10 cellular contexts compared by ENCODE assay signal in the genomic region with DNA sequence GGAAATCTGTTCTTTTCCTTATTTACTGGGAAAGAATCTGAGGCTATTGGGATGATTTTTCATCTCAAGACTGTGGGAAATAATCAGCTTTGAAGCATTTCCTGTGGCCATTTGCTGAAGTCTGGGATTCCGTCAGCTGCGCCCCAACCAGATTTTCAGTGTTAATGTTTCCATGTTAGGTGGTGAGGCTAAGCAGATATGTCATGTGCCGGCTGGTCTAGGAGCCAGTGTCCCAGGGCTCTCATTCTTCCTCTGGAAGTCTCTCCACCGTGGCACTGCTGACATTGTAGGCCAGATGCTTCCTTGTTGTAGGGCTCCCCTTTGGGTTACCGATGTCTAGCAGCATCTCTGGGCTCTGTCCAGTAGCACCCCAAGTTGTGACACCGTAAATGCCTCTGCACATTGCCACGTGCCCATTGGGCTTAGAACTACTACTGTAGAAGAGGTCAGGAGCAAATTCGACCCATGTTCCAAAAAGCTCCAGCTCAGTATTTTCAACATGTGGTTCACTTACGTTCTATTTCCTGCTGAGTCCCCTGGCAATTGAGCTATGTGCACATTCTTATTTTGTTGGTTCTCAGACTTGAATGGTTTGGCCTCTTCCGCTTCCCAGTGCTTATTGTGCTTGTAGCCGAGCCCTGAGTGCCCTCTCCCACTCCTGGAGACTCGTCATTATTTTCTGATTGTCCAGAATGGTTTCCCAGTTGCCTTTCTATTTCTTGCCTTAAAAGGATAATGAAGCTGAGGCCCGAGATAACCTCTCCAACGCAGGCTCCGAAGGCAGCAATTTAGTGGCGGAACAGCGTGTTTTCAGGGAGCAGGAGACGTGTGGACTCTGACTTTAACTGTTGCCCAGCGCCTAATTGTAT.
A peak's percentile ranks its signal among the peaks of the same experiment; 100 is the strongest.
DNase-seq lines count a peak whose midpoint lies in the region; ATAC-seq and TF ChIP-seq lines count a peak whose summit lies in the region.
"Had no signal": no experiment of that assay in that cellular context is flagged by ENCODE, and none has a peak within 500 bp of the region (broad histone marks: within the 10 kb centered on the region; RNA-seq: fewer than 3 reads in every experiment).

No MANE protein-coding gene starts in this region.

- H3K9me3 ChIP-seq in ascending aorta (no peaks in the 10 kb centered on the region), neuronal stem cell (replicated peaks in 1 of 2; ENCODE audit: control insufficient read depth in 2 of 2, insufficient read depth in 1 of 2, low read depth in 1 of 2, low read length in 2 of 2) (no peaks in the 10 kb centered on the region), tibial nerve (no peaks in the 10 kb centered on the region)

- no peak overlapping the region for H2BK15ac ChIP-seq in neuronal stem cell (ENCODE audit: low read length)

- no peak for TF ChIP-seq CTCF in ascending aorta (IDR thresholded peaks at IDR 0.05)
- TF ChIP-seq CTCF in tibial nerve (IDR thresholded peaks at IDR 0.05) = no peak

- peak overlapping the region; percentile 90 to 97 for H3K27ac ChIP-seq in ascending aorta
- peak overlapping the region; percentile 5 for H3K27ac ChIP-seq in neuronal stem cell (replicated peaks; ENCODE audit: low read length)
- peak overlapping the region; percentile 57 to 89 (median 80) for H3K27ac ChIP-seq in tibial nerve
- H3K27ac ChIP-seq: foreskin keratinocyte had no signal

- H3K27me3 Mint-ChIP-seq in activated T-helper 2 cell treated with anti-CD3 and anti-CD28 coated beads, Interferon-gamma antibody, Interleukin-2, Interleukin-4, amounts not matched to agents 10 μg/mL and 5 μg/mL and 100 μg/mL, durations not matched to agents 14 hours and 24 hours and 36 hours (ENCODE audit: low read depth) = peaks cover 5% of the 10 kb centered on the region
- H3K27me3 Mint-ChIP-seq in activated T-cell treated with anti-CD3 and anti-CD28 coated beads, Interleukin-2, amount 50 U/mL, for 4 hours (ENCODE audit: low read depth) = peaks cover 6% of the 10 kb centered on the region

- ATAC-seq in activated T-cell treated with anti-CD3 and anti-CD28 coated beads, Interleukin-2, amount 50 U/mL, for 4 hours = no peak
- ATAC-seq: foreskin keratinocyte; stimulated activated memory B cell treated with anti-CD40 and anti-IgM and Interleukin-4, amounts not matched to agents 10 μg/mL and 1 μg/mL and 100 μg/mL, for 72 hours had no signal

- peak; percentile 59 to 85 for TF ChIP-seq EP300 in tibial nerve (IDR thresholded peaks at IDR 0.05)

- H3K4me3 ChIP-seq in ascending aorta = peak overlapping the region in 1 of 2 donors; percentile 13
- H3K4me3 ChIP-seq in neuronal stem cell (ENCODE audit: low read length in 2 of 2) = no peak overlapping the region
- no peak overlapping the region for H3K4me3 ChIP-seq in tibial nerve

- H3K14ac ChIP-seq in neuronal stem cell (ENCODE audit: low read length) = no peak overlapping the region

- no peak overlapping the region for H3K23ac ChIP-seq in neuronal stem cell (ENCODE audit: low read depth, low read length, poor library complexity)

- H3K4me1 ChIP-seq in ascending aorta (peaks cover 19 to 74% of the 10 kb centered on the region in 2 donors), neuronal stem cell (ENCODE audit: control insufficient read depth in 2 of 2, insufficient read depth in 1 of 2, low read depth in 1 of 2, low read length in 2 of 2) (peaks cover 20 to 30% of the 10 kb centered on the region in 2 donors), tibial nerve (peaks cover 0 to 81% (median 19%) of the 10 kb centered on the region in 4 donors)
- H3K4me1 ChIP-seq: foreskin keratinocyte had no signal

- H3K4me1 Mint-ChIP-seq in activated T-helper 2 cell treated with anti-CD3 and anti-CD28 coated beads, Interferon-gamma antibody, Interleukin-2, Interleukin-4, amounts not matched to agents 10 μg/mL and 5 μg/mL and 100 μg/mL, durations not matched to agents 14 hours and 24 hours and 36 hours (ENCODE audit: low read depth) = peaks cover 1% of the 10 kb centered on the region
- peaks cover 8% of the 10 kb centered on the region for H3K4me1 Mint-ChIP-seq in activated T-cell treated with anti-CD3 and anti-CD28 coated beads, Interleukin-2, amount 50 U/mL, for 4 hours (ENCODE audit: low read depth)

- H3K27ac Mint-ChIP-seq in activated T-helper 2 cell treated with anti-CD3 and anti-CD28 coated beads, Interferon-gamma antibody, Interleukin-2, Interleukin-4, amounts not matched to agents 10 μg/mL and 5 μg/mL and 100 μg/mL, durations not matched to agents 14 hours and 24 hours and 36 hours = no peak overlapping the region
- H3K27ac Mint-ChIP-seq: stimulated activated memory B cell treated with anti-CD40 and anti-IgM and Interleukin-4, amounts not matched to agents 10 μg/mL and 1 μg/mL and 100 μg/mL, for 72 hours had no signal

- peak overlapping the region; percentile 55 for H2AFZ ChIP-seq in neuronal stem cell (ENCODE audit: low read length)

- H2AK5ac ChIP-seq in neuronal stem cell (ENCODE audit: low read depth, low read length) = no peak overlapping the region

- H3K4me3 Mint-ChIP-seq in activated T-helper 2 cell treated with anti-CD3 and anti-CD28 coated beads, Interferon-gamma antibody, Interleukin-2, Interleukin-4, amounts not matched to agents 10 μg/mL and 5 μg/mL and 100 μg/mL, durations not matched to agents 14 hours and 24 hours and 36 hours (ENCODE audit: low read depth) = no peak overlapping the region
- H3K4me3 Mint-ChIP-seq in activated T-cell treated with anti-CD3 and anti-CD28 coated beads, Interleukin-2, amount 50 U/mL, for 4 hours = no peak overlapping the region
- H3K4me3 Mint-ChIP-seq: stimulated activated memory B cell treated with anti-CD40 and anti-IgM and Interleukin-4, amounts not matched to agents 10 μg/mL and 1 μg/mL and 100 μg/mL, for 72 hours had no signal

- H4K8ac ChIP-seq in neuronal stem cell (ENCODE audit: low read depth, low read length) = no peak overlapping the region

- no CpG with 5 or more reads among the region's 19 CpGs for WGBS in neuronal stem cell (ENCODE audit: extremely low coverage in 2 of 2, insufficient read length in 2 of 2, insufficient replicate concordance in 1 of 2), 2 donors
- WGBS in tibial nerve, 2 donors = 48 to 50% methylated on average over 19 of the region's 19 CpGs

- intact Hi-C loops in ascending aorta (cut with DNase I) = loop anchor here (1.0 to 2.0 kb wide), 2 partner anchors 15 to 27 kb away; no protein-coding TSS in a partner anchor
- intact Hi-C loops in activated T-helper 2 cell treated with anti-CD3 and anti-CD28 coated beads, Interferon-gamma antibody, Interleukin-2, Interleukin-4, amounts not matched to agents 10 μg/mL and 5 μg/mL and 100 μg/mL, durations not matched to agents 14 hours and 24 hours and 36 hours (cut with micrococcal nuclease) = no loop called here

- H3K4me2 ChIP-seq in neuronal stem cell (ENCODE audit: insufficient read depth, low read length, poor library complexity, severe bottlenecking) = no peak overlapping the region

- H3K18ac ChIP-seq in neuronal stem cell (ENCODE audit: low read length) = peak overlapping the region; percentile 78

- no peak overlapping the region for H3K4ac ChIP-seq in neuronal stem cell (ENCODE audit: low read length)

- no peak overlapping the region for H2BK120ac ChIP-seq in neuronal stem cell (ENCODE audit: low read depth, low read length)

- no peak overlapping the region for H2BK12ac ChIP-seq in neuronal stem cell (ENCODE audit: low read length)

- no peaks in the 10 kb centered on the region for H3K9me3 Mint-ChIP-seq in activated T-helper 2 cell treated with anti-CD3 and anti-CD28 coated beads, Interferon-gamma antibody, Interleukin-2, Interleukin-4, amounts not matched to agents 10 μg/mL and 5 μg/mL and 100 μg/mL, durations not matched to agents 14 hours and 24 hours and 36 hours
- H3K9me3 Mint-ChIP-seq in activated T-cell treated with anti-CD3 and anti-CD28 coated beads, Interleukin-2, amount 50 U/mL, for 4 hours = no peaks in the 10 kb centered on the region
- H3K9me3 Mint-ChIP-seq: stimulated activated memory B cell treated with anti-CD40 and anti-IgM and Interleukin-4, amounts not matched to agents 10 μg/mL and 1 μg/mL and 100 μg/mL, for 72 hours had no signal

- H3K36me3 ChIP-seq in ascending aorta = no peaks in the 10 kb centered on the region
- H3K36me3 ChIP-seq in neuronal stem cell (replicated peaks in 1 of 2; ENCODE audit: control insufficient read depth in 2 of 2, insufficient read depth in 2 of 2, low read length in 2 of 2) = no peaks in the 10 kb centered on the region
- no peaks in the 10 kb centered on the region for H3K36me3 ChIP-seq in tibial nerve

- H3K79me1 ChIP-seq in neuronal stem cell (ENCODE audit: low read depth, low read length) = no peaks in the 10 kb centered on the region

- H3K27me3 ChIP-seq in ascending aorta (no peaks in the 10 kb centered on the region), neuronal stem cell (ENCODE audit: control insufficient read depth in 3 of 3, insufficient read depth in 3 of 3, low read depth in 1 of 3, low read length in 3 of 3) (no peaks in the 10 kb centered on the region), tibial nerve (no peaks in the 10 kb centered on the region)

- DNase-seq in ascending aorta (ENCODE audit: low spot score in 2 of 2) (peak in 1 of 2 donors; percentile 88), fibroblast of peridontal ligament (ENCODE audit: extremely low read depth) (peak; percentile 89), neuronal stem cell (ENCODE audit: low spot score) (no peak), tibial nerve (ENCODE audit: low spot score in 2 of 2) (peak; percentile 33 to 63), OCI-M1 (lab: John Stamatoyannopoulos, UW) (no peak)
- DNase-seq in activated T-helper 2 cell treated with anti-CD3 and anti-CD28 coated beads, Interferon-gamma antibody, Interleukin-2, Interleukin-4, amounts not matched to agents 10 μg/mL and 5 μg/mL and 100 μg/mL, durations not matched to agents 14 hours and 24 hours and 36 hours (ENCODE audit: low spot score) = no peak
- no peak for DNase-seq in activated T-cell treated with anti-CD3 and anti-CD28 coated beads, Interleukin-2, amount 50 U/mL, for 4 hours
- DNase-seq: DND-41, foreskin keratinocyte had no signal

- H2BK5ac ChIP-seq in neuronal stem cell (ENCODE audit: low read length) = no peak overlapping the region

- H3K36me3 Mint-ChIP-seq in activated T-helper 2 cell treated with anti-CD3 and anti-CD28 coated beads, Interferon-gamma antibody, Interleukin-2, Interleukin-4, amounts not matched to agents 10 μg/mL and 5 μg/mL and 100 μg/mL, durations not matched to agents 14 hours and 24 hours and 36 hours (ENCODE audit: low read depth) = no peaks in the 10 kb centered on the region
- H3K36me3 Mint-ChIP-seq in activated T-cell treated with anti-CD3 and anti-CD28 coated beads, Interleukin-2, amount 50 U/mL, for 4 hours (ENCODE audit: insufficient read depth) = no peaks in the 10 kb centered on the region
- H3K36me3 Mint-ChIP-seq: stimulated activated memory B cell treated with anti-CD40 and anti-IgM and Interleukin-4, amounts not matched to agents 10 μg/mL and 1 μg/mL and 100 μg/mL, for 72 hours had no signal

- no peak overlapping the region for H3K9ac ChIP-seq in neuronal stem cell (ENCODE audit: low read depth, low read length, poor library complexity)

- no peak overlapping the region for H4K91ac ChIP-seq in neuronal stem cell (ENCODE audit: low read depth, low read length, poor library complexity)

- peak in 1 of 2 donors; percentile 18 for TF ChIP-seq POLR2A in tibial nerve (IDR thresholded peaks at IDR 0.05)

Comparison
In these comparisons a context has a peak if more than half of its experiments do, and no peak if none do; other contexts are left out.
1. DNase-seq: peak in fibroblast of peridontal ligament (single experiment) and tibial nerve (2 of 2); none in neuronal stem cell (single experiment), activated T-helper 2 cell treated with anti-CD3 and anti-CD28 coated beads, Interferon-gamma antibody, Interleukin-2, Interleukin-4, amounts not matched to agents 10 μg/mL and 5 μg/mL and 100 μg/mL, durations not matched to agents 14 hours and 24 hours and 36 hours (single experiment), activated T-cell treated with anti-CD3 and anti-CD28 coated beads, Interleukin-2, amount 50 U/mL, for 4 hours (single experiment) and OCI-M1 (single experiment).
2. H3K27ac ChIP-seq: peak in every context shown above with its lines; median percentile 94 in ascending aorta; 80 in tibial nerve; 5 in neuronal stem cell.